ENCODE assay signal across 8 cellular contexts in genomic region chr22:36465232-36466021, GRCh38. TPM values are rescaled to one million over a fixed set of nuclear protein-coding genes. Genes with fewer than 3 reads are reported as not detected.
A peak's percentile ranks its signal among the peaks of the same experiment; 100 is the strongest.
DNase-seq lines count a peak whose midpoint lies in the region; ATAC-seq lines count a peak whose summit lies in the region.

No MANE protein-coding gene starts in this region.

- POLR2A ChIA-PET in activated CD8-positive, alpha-beta T cell treated with anti-CD3 and anti-CD28 coated beads, Interleukin-2, amount 10 ng/mL, durations not matched to agents 7 days and 5 days (lab: Charles Lee), result interaction anchor here (1.1 to 2.0 kb wide), 2 partner anchors 16 to 61 kb away, joined by 3 to 5 read pairs; partner anchors contain the start of gene TXN2

- no peaks in the 10 kb centered on the region for H3K27me3 ChIP-seq in GM23248 (replicated peaks; ENCODE audit: insufficient read depth)

- H3K4me3 ChIP-seq in GM23248, result no peak overlapping the region
- H3K4me3 ChIP-seq in skeletal muscle cell (ENCODE audit: low read depth, low read length), result no peak overlapping the region

- H4K20me1 ChIP-seq in GM23248 (ENCODE audit: insufficient read depth), result no peaks in the 10 kb centered on the region

- H3K4me2 ChIP-seq in GM23248 (ENCODE audit: unreplicated experiment), result no peak overlapping the region

- CTCF ChIA-PET in activated CD8-positive, alpha-beta T cell treated with anti-CD3 and anti-CD28 coated beads, Interleukin-2, amount 10 ng/mL, durations not matched to agents 7 days and 5 days (lab: Charles Lee), result interaction anchor here (1.1 to 1.5 kb wide), 2 partner anchors 164 to 165 kb away, joined by 3 to 4 read pairs; no protein-coding TSS in a partner anchor

- no peaks in the 10 kb centered on the region for H3K9me3 ChIP-seq in GM23248 (ENCODE audit: low read depth)

- H3K4me3 Mint-ChIP-seq in activated CD8-positive, alpha-beta T cell treated with anti-CD3 and anti-CD28 coated beads, Interleukin-2, amount 10 ng/mL, durations not matched to agents 7 days and 5 days, result no peak overlapping the region

- no peak overlapping the region for H3K9ac ChIP-seq in GM23248

- H3K36me3 ChIP-seq in GM23248 (ENCODE audit: low read depth), result no peaks in the 10 kb centered on the region

- H3K9me2 ChIP-seq in GM23248 (ENCODE audit: insufficient read depth), result no peaks in the 10 kb centered on the region

- no peak overlapping the region for H2AFZ ChIP-seq in GM23248

- H3K4me1 ChIP-seq in GM23248 (ENCODE audit: insufficient read depth), result peaks cover 46% of the 10 kb centered on the region

- 58% methylated on average over 25 of the region's 25 CpGs for WGBS in GM23248 (ENCODE audit: low coverage in 1 of 2, low lambda C conversion rate in 2 of 2, missing lambda C conversion rate in 2 of 2), 2 experiments

- ATAC-seq in activated CD8-positive, alpha-beta T cell treated with anti-CD3 and anti-CD28 coated beads, Interleukin-2, amount 10 ng/mL, durations not matched to agents 7 days and 5 days, result no peak
- ATAC-seq in GM21367 (IDR thresholded peaks at IDR 0.05; ENCODE audit: unreplicated experiment) (no peak), HG03565 (IDR thresholded peaks at IDR 0.05; ENCODE audit: unreplicated experiment) (no peak)

- peaks cover 15% of the 10 kb centered on the region for H3K36me3 Mint-ChIP-seq in activated CD8-positive, alpha-beta T cell treated with anti-CD3 and anti-CD28 coated beads, Interleukin-2, amount 10 ng/mL, durations not matched to agents 7 days and 5 days (ENCODE audit: low read depth)

- no peaks in the 10 kb centered on the region for H3K9me3 Mint-ChIP-seq in activated CD8-positive, alpha-beta T cell treated with anti-CD3 and anti-CD28 coated beads, Interleukin-2, amount 10 ng/mL, durations not matched to agents 7 days and 5 days (ENCODE audit: insufficient read depth)

- DNase-seq in GM23248 (peak; percentile 95), cardiac septum (ENCODE audit: low spot score) (peak; percentile 93), skeletal muscle cell (ENCODE audit: low read depth) (peak; percentile 32), NCI-H69 (lab: John Stamatoyannopoulos, UW) (no peak), posterior cingulate gyrus (no peak)
- no peak for DNase-seq in activated CD8-positive, alpha-beta T cell treated with anti-CD3 and anti-CD28 coated beads, Interleukin-2, amount 10 ng/mL, durations not matched to agents 7 days and 5 days

- intact Hi-C loops in cardiac septum (cut with DNase I) (loop anchor here (1.0 to 5.0 kb wide), 3 partner anchors 79 to 143 kb away; partner anchors contain the start of gene MYH9), posterior cingulate gyrus (cut with DNase I) (no loop called here)

- peaks cover 40% of the 10 kb centered on the region for H3K4me1 Mint-ChIP-seq in activated CD8-positive, alpha-beta T cell treated with anti-CD3 and anti-CD28 coated beads, Interleukin-2, amount 10 ng/mL, durations not matched to agents 7 days and 5 days (ENCODE audit: low read depth)

- peak overlapping the region; percentile 52 for H3K27ac Mint-ChIP-seq in activated CD8-positive, alpha-beta T cell treated with anti-CD3 and anti-CD28 coated beads, Interleukin-2, amount 10 ng/mL, durations not matched to agents 7 days and 5 days

- peak overlapping the region; percentile 43 for H3K27ac ChIP-seq in GM23248

- no peaks in the 10 kb centered on the region for H3K27me3 Mint-ChIP-seq in activated CD8-positive, alpha-beta T cell treated with anti-CD3 and anti-CD28 coated beads, Interleukin-2, amount 10 ng/mL, durations not matched to agents 7 days and 5 days (ENCODE audit: low read depth)

- in situ Hi-C loops in GM23248 (cut with MboI), result loop anchor here (10.0 kb wide), 1 partner anchor 161 kb away; no protein-coding TSS in a partner anchor

- H3F3A ChIP-seq in GM23248 (ENCODE audit: insufficient read depth), result peaks cover 28% of the 10 kb centered on the region

- H3K79me2 ChIP-seq in GM23248 (ENCODE audit: insufficient read depth), result peaks cover 23% of the 10 kb centered on the region

RNA-seq across cellular contexts. Expression of gene TXN2, which starts 16.0 kb away (rescaled TPM):
- total RNA-seq in GM23248 (2014; rRNA removed; shearing (Covaris generic)), result 24.0 and 33.1 TPM in 2 replicates
- 104 and 109 TPM in 2 replicates for polyA plus RNA-seq in GM23248 (2016; fragmentation: Nextera tagmentation; extraction: Ambion mirVana)
- total RNA-seq in activated CD8-positive, alpha-beta T cell treated with anti-CD3 and anti-CD28 coated beads, Interleukin-2, amount 10 ng/mL, durations not matched to agents 7 days and 5 days, result 10 to 100 TPM; 74.1 to 78.4 TPM
- 92.8 TPM for total RNA-seq in cardiac septum

RNA-seq across cellular contexts. Expression of gene FOXRED2, which starts 41.4 kb away (rescaled TPM):
- 4.2 and 4.4 TPM in 2 replicates for total RNA-seq in GM23248 (2014; rRNA removed; shearing (Covaris generic))
- 5.0 and 6.5 TPM in 2 replicates for polyA plus RNA-seq in GM23248 (2016; fragmentation: Nextera tagmentation; extraction: Ambion mirVana)
- total RNA-seq in activated CD8-positive, alpha-beta T cell treated with anti-CD3 and anti-CD28 coated beads, Interleukin-2, amount 10 ng/mL, durations not matched to agents 7 days and 5 days, result 10 to 100 TPM; 19.0 to 20.3 TPM
- 3.8 TPM for total RNA-seq in cardiac septum

Comparison
In these comparisons a context has a peak if more than half of its experiments do, and no peak if none do; other contexts are left out.
1. DNase-seq: peak in GM23248 (single experiment), cardiac septum (single experiment) and skeletal muscle cell (single experiment); none in activated CD8-positive, alpha-beta T cell treated with anti-CD3 and anti-CD28 coated beads, Interleukin-2, amount 10 ng/mL, durations not matched to agents 7 days and 5 days (single experiment), NCI-H69 (single experiment) and posterior cingulate gyrus (0 of 10).